1 cellular context compared by ENCODE assay signal in the genomic region with DNA sequence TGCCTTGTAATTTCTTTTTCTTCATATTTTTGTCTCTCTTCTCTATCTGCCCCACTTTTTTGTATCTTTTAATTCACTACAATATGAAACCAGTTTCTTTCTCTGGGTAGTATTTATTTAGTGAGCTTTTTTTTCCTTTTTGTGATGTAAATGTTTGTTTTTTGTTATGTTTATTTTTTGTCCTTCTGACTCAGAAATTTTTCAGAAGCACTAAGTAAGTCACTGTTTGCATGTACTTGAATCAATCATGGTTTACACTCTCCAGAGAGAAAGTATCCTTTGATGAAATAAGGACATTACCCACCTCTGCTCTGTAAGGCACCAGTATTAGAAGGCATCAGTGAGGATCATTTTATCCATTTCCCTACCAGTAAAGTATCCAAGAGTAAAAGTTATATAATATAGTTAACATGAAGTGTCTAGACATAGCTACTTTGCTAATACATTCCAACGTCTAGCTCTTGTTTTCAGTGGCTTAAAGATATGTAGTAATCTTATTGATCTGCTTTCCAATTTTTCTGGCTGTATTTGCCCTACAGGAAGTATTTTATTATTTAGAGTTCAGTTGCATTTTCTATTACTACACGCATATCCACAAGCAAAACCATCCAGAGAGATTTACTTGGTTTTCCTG.
TF ChIP-seq lines count a peak whose summit lies in the region.

No MANE protein-coding gene starts in this region.

TF ChIP-seq in HepG2, 621 proteins besides CTCF, POLR2A, EP300 and RAD21 (continues in another document):
- TF ChIP-seq SOX6 (IDR thresholded peaks at IDR 0.05) (no peak), SOX6 (CRISPR knock-in tag; IDR thresholded peaks at IDR 0.05) (peak; percentile 21; the same call in 1 of the 2 replicates), MIXL1 (CRISPR knock-in tag; IDR thresholded peaks at IDR 0.05) (peak; percentile 28; the same call in 1 of the 2 replicates), BCL6 (CRISPR knock-in tag; IDR thresholded peaks at IDR 0.05) (peak; percentile 87), CREB1 (IDR thresholded peaks at IDR 0.05) (no peak), CREB1 (CRISPR knock-in tag; IDR thresholded peaks at IDR 0.05) (peak; percentile 44; the same call in 1 of the 2 replicates), FOXP1 (IDR thresholded peaks at IDR 0.05) (peak; percentile 16; the same call in 1 of the 2 replicates), FOXP1 (CRISPR knock-in tag; IDR thresholded peaks at IDR 0.05) (no peak), TBL1XR1 (IDR thresholded peaks at IDR 0.05; ENCODE audit: borderline replicate concordance, low read length, partially characterized antibody) (peak; percentile 91), HOXA5 (CRISPR knock-in tag; IDR thresholded peaks at IDR 0.05) (no peak), FOXK1 (CRISPR knock-in tag; IDR thresholded peaks at IDR 0.05; ENCODE audit: borderline replicate concordance, low read depth) (peak; percentile 57; the same call in 1 of the 2 replicates), ATF7 (IDR thresholded peaks at IDR 0.05) (0 out of 2 replicates have a peak, but pooled peaks have one; percentile 8), ATF7 (CRISPR knock-in tag; IDR thresholded peaks at IDR 0.05) (no peak), TEAD3 (CRISPR knock-in tag; optimal IDR thresholded peaks at IDR 0.05; ENCODE audit: borderline replicate concordance) (peak; percentile 13), NR2F1 (CRISPR knock-in tag; IDR thresholded peaks at IDR 0.05) (peak in 1 of 2 experiments; percentile 35; a peak in 1 of 4 replicates), ATF1 (CRISPR knock-in tag; IDR thresholded peaks at IDR 0.05) (no peak), MAFF (IDR thresholded peaks at IDR 0.05; ENCODE audit: low read depth, low read length) (no peak), MED1 (CRISPR knock-in tag; IDR thresholded peaks at IDR 0.05) (peak; percentile 48; the same call in 1 of the 2 replicates), CREM (IDR thresholded peaks at IDR 0.05) (peak; percentile 54; the same call in 1 of the 2 replicates), CREM (CRISPR knock-in tag; IDR thresholded peaks at IDR 0.05) (no peak), FOXA1 (IDR thresholded peaks at IDR 0.05) (peak; percentile 72), FOXA1 (CRISPR knock-in tag; IDR thresholded peaks at IDR 0.05) (no peak), FOXA3 (CRISPR knock-in tag; IDR thresholded peaks at IDR 0.05) (peak; percentile 47), KDM2A (CRISPR knock-in tag; IDR thresholded peaks at IDR 0.05; ENCODE audit: borderline replicate concordance, low read depth) (no peak), ZNF607 (CRISPR knock-in tag; IDR thresholded peaks at IDR 0.05; ENCODE audit: borderline replicate concordance) (no peak), ZFP82 (CRISPR knock-in tag; IDR thresholded peaks at IDR 0.05; ENCODE audit: borderline replicate concordance) (0 out of 2 replicates have a peak, but pooled peaks have one; percentile 6), NCOR1 (IDR thresholded peaks at IDR 0.05; ENCODE audit: borderline replicate concordance, low read length) (peak; percentile 34; the same call in 1 of the 2 replicates), MED13 (CRISPR knock-in tag; IDR thresholded peaks at IDR 0.05) (no peak), GATAD2A (CRISPR knock-in tag; IDR thresholded peaks at IDR 0.05) (peak; percentile 69), NCOA2 (CRISPR knock-in tag; IDR thresholded peaks at IDR 0.05) (0 out of 2 replicates have a peak, but pooled peaks have one; percentile 26), NONO (IDR thresholded peaks at IDR 0.05) (no peak), NONO (CRISPR knock-in tag; conservative IDR thresholded peaks at IDR 0.05) (no peak), SOX5 (CRISPR knock-in tag; IDR thresholded peaks at IDR 0.05; ENCODE audit: borderline replicate concordance) (peak; percentile 21; the same call in 1 of the 2 replicates), NFIC (IDR thresholded peaks at IDR 0.05; ENCODE audit: low read length) (peak; percentile 64; the same call in 1 of the 2 replicates), NRL (CRISPR knock-in tag; IDR thresholded peaks at IDR 0.05; ENCODE audit: borderline replicate concordance) (no peak), GTF2F1 (IDR thresholded peaks at IDR 0.05; ENCODE audit: low read length) (no peak)
- TF ChIP-seq, protein P1, sequence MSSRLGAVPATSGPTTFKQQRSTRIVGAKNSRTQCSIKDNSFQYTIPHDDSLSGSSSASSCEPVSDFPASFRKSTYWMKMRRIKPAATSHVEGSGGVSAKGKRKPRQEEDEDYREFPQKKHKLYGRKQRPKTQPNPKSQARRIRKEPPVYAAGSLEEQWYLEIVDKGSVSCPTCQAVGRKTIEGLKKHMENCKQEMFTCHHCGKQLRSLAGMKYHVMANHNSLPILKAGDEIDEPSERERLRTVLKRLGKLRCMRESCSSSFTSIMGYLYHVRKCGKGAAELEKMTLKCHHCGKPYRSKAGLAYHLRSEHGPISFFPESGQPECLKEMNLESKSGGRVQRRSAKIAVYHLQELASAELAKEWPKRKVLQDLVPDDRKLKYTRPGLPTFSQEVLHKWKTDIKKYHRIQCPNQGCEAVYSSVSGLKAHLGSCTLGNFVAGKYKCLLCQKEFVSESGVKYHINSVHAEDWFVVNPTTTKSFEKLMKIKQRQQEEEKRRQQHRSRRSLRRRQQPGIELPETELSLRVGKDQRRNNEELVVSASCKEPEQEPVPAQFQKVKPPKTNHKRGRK (CRISPR knock-in tag; IDR thresholded peaks at IDR 0.05): no peak
- TF ChIP-seq, protein P2, sequence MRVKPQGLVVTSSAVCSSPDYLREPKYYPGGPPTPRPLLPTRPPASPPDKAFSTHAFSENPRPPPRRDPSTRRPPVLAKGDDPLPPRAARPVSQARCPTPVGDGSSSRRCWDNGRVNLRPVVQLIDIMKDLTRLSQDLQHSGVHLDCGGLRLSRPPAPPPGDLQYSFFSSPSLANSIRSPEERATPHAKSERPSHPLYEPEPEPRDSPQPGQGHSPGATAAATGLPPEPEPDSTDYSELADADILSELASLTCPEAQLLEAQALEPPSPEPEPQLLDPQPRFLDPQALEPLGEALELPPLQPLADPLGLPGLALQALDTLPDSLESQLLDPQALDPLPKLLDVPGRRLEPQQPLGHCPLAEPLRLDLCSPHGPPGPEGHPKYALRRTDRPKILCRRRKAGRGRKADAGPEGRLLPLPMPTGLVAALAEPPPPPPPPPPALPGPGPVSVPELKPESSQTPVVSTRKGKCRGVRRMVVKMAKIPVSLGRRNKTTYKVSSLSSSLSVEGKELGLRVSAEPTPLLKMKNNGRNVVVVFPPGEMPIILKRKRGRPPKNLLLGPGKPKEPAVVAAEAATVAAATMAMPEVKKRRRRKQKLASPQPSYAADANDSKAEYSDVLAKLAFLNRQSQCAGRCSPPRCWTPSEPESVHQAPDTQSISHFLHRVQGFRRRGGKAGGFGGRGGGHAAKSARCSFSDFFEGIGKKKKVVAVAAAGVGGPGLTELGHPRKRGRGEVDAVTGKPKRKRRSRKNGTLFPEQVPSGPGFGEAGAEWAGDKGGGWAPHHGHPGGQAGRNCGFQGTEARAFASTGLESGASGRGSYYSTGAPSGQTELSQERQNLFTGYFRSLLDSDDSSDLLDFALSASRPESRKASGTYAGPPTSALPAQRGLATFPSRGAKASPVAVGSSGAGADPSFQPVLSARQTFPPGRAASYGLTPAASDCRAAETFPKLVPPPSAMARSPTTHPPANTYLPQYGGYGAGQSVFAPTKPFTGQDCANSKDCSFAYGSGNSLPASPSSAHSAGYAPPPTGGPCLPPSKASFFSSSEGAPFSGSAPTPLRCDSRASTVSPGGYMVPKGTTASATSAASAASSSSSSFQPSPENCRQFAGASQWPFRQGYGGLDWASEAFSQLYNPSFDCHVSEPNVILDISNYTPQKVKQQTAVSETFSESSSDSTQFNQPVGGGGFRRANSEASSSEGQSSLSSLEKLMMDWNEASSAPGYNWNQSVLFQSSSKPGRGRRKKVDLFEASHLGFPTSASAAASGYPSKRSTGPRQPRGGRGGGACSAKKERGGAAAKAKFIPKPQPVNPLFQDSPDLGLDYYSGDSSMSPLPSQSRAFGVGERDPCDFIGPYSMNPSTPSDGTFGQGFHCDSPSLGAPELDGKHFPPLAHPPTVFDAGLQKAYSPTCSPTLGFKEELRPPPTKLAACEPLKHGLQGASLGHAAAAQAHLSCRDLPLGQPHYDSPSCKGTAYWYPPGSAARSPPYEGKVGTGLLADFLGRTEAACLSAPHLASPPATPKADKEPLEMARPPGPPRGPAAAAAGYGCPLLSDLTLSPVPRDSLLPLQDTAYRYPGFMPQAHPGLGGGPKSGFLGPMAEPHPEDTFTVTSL (CRISPR knock-in tag; IDR thresholded peaks at IDR 0.05; ENCODE audit: borderline replicate concordance): peak; percentile 54; the same call in 1 of the 2 replicates
- TF ChIP-seq, protein P3, sequence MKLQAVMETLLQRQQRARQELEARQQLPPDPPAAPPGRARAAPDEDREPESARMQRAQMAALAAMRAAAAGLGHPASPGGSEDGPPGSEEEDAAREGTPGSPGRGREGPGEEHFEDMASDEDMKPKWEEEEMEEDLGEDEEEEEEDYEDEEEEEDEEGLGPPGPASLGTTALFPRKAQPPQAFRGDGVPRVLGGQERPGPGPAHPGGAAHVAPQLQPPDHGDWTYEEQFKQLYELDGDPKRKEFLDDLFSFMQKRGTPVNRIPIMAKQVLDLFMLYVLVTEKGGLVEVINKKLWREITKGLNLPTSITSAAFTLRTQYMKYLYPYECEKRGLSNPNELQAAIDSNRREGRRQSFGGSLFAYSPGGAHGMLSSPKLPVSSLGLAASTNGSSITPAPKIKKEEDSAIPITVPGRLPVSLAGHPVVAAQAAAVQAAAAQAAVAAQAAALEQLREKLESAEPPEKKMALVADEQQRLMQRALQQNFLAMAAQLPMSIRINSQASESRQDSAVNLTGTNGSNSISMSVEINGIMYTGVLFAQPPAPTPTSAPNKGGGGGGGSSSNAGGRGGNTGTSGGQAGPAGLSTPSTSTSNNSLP (IDR thresholded peaks at IDR 0.05; ENCODE audit: low read depth, low read length): peak; percentile 24
- TF ChIP-seq, protein P4, sequence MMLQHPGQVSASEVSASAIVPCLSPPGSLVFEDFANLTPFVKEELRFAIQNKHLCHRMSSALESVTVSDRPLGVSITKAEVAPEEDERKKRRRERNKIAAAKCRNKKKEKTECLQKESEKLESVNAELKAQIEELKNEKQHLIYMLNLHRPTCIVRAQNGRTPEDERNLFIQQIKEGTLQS (CRISPR knock-in tag; IDR thresholded peaks at IDR 0.05): no peak
- TF ChIP-seq, protein P5, sequence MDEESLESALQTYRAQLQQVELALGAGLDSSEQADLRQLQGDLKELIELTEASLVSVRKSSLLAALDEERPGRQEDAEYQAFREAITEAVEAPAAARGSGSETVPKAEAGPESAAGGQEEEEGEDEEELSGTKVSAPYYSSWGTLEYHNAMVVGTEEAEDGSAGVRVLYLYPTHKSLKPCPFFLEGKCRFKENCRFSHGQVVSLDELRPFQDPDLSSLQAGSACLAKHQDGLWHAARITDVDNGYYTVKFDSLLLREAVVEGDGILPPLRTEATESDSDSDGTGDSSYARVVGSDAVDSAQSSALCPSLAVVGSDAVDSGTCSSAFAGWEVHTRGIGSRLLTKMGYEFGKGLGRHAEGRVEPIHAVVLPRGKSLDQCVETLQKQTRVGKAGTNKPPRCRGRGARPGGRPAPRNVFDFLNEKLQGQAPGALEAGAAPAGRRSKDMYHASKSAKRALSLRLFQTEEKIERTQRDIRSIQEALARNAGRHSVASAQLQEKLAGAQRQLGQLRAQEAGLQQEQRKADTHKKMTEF (CRISPR knock-in tag; IDR thresholded peaks at IDR 0.05): 0 out of 2 replicates have a peak, but pooled peaks have one; percentile 44
- TF ChIP-seq, protein P6, sequence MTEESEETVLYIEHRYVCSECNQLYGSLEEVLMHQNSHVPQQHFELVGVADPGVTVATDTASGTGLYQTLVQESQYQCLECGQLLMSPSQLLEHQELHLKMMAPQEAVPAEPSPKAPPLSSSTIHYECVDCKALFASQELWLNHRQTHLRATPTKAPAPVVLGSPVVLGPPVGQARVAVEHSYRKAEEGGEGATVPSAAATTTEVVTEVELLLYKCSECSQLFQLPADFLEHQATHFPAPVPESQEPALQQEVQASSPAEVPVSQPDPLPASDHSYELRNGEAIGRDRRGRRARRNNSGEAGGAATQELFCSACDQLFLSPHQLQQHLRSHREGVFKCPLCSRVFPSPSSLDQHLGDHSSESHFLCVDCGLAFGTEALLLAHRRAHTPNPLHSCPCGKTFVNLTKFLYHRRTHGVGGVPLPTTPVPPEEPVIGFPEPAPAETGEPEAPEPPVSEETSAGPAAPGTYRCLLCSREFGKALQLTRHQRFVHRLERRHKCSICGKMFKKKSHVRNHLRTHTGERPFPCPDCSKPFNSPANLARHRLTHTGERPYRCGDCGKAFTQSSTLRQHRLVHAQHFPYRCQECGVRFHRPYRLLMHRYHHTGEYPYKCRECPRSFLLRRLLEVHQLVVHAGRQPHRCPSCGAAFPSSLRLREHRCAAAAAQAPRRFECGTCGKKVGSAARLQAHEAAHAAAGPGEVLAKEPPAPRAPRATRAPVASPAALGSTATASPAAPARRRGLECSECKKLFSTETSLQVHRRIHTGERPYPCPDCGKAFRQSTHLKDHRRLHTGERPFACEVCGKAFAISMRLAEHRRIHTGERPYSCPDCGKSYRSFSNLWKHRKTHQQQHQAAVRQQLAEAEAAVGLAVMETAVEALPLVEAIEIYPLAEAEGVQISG (CRISPR knock-in tag; IDR thresholded peaks at IDR 0.05): no peak
- TF ChIP-seq, protein P7, sequence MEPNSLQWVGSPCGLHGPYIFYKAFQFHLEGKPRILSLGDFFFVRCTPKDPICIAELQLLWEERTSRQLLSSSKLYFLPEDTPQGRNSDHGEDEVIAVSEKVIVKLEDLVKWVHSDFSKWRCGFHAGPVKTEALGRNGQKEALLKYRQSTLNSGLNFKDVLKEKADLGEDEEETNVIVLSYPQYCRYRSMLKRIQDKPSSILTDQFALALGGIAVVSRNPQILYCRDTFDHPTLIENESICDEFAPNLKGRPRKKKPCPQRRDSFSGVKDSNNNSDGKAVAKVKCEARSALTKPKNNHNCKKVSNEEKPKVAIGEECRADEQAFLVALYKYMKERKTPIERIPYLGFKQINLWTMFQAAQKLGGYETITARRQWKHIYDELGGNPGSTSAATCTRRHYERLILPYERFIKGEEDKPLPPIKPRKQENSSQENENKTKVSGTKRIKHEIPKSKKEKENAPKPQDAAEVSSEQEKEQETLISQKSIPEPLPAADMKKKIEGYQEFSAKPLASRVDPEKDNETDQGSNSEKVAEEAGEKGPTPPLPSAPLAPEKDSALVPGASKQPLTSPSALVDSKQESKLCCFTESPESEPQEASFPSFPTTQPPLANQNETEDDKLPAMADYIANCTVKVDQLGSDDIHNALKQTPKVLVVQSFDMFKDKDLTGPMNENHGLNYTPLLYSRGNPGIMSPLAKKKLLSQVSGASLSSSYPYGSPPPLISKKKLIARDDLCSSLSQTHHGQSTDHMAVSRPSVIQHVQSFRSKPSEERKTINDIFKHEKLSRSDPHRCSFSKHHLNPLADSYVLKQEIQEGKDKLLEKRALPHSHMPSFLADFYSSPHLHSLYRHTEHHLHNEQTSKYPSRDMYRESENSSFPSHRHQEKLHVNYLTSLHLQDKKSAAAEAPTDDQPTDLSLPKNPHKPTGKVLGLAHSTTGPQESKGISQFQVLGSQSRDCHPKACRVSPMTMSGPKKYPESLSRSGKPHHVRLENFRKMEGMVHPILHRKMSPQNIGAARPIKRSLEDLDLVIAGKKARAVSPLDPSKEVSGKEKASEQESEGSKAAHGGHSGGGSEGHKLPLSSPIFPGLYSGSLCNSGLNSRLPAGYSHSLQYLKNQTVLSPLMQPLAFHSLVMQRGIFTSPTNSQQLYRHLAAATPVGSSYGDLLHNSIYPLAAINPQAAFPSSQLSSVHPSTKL (CRISPR knock-in tag; IDR thresholded peaks at IDR 0.05): peak; percentile 71
